Comparison of ENCODE assay signal across 22 cellular contexts in genomic region chr9:14007199-14007769, GRCh38.
DNase-seq lines count a peak whose midpoint lies in the region; ATAC-seq, FAIRE-seq and TF ChIP-seq lines count a peak whose summit lies in the region.
"Had no signal": no experiment of that assay in that cellular context is flagged by ENCODE, and none has a peak within 500 bp of the region (broad histone marks: within the 10 kb centered on the region; RNA-seq: fewer than 3 reads in every experiment).

No MANE protein-coding gene starts in this region.

- WGBS in A549 (ENCODE audit: missing lambda C conversion rate) = 37% methylated on average over 14 of the region's 18 CpGs

- no peaks in the 10 kb centered on the region; the same call in 2 of the 3 replicates for H3K9me3 ChIP-seq in A549
- no peaks in the 10 kb centered on the region for H3K9me3 ChIP-seq in colonic mucosa
- no peaks in the 10 kb centered on the region for H3K9me3 ChIP-seq in mucosa of descending colon
- H3K9me3 ChIP-seq: BE2C had no signal

- no peak for TF ChIP-seq POLR2A in A549 (IDR thresholded peaks at IDR 0.05; ENCODE audit: low read length)

- no peak for TF ChIP-seq CTCF in A549 (IDR thresholded peaks at IDR 0.05)
- TF ChIP-seq CTCF in colonic mucosa (IDR thresholded peaks at IDR 0.05) = no peak
- TF ChIP-seq CTCF in mucosa of descending colon (IDR thresholded peaks at IDR 0.05) = no peak

- no peak for TF ChIP-seq EP300 in A549 (IDR thresholded peaks at IDR 0.05)

- H3K4me3 ChIP-seq in A549 = no peak overlapping the region
- no peak overlapping the region for H3K4me3 ChIP-seq in colonic mucosa
- no peak overlapping the region for H3K4me3 ChIP-seq in mucosa of descending colon

- peak overlapping the region; percentile 51 for H3K4me2 ChIP-seq in A549

- H3K4me1 ChIP-seq in A549 (no peaks in the 10 kb centered on the region), colonic mucosa (no peaks in the 10 kb centered on the region), mucosa of descending colon (ENCODE audit: low read depth) (no peaks in the 10 kb centered on the region)
- H3K4me1 ChIP-seq: BE2C had no signal

- H3K36me3 ChIP-seq in colonic mucosa (no peaks in the 10 kb centered on the region), mucosa of descending colon (ENCODE audit: low read depth) (no peaks in the 10 kb centered on the region)
- H3K36me3 ChIP-seq: BE2C had no signal

- FAIRE-seq in A549 (lab: Jason Lieb, UNC) = no peak
- FAIRE-seq: D721Med had no signal

- intact Hi-C loops in colonic mucosa (cut with DNase I) = no loop called here
- intact Hi-C loops in mucosa of descending colon (cut with DNase I, micrococcal nuclease) = no loop called here

- DNase-seq in A549 (ENCODE audit: low read depth in 1 of 2, low spot score in 1 of 2) (no peak), SW480 (ENCODE audit: low spot score) (peak; percentile 39), colonic mucosa (peak; percentile 25), mucosa of descending colon (peak; percentile 25 to 56 (median 47)), DMS 273 (lab: John Stamatoyannopoulos, UW; ENCODE audit: unreplicated experiment) (no peak), A172 (ENCODE audit: low spot score) (no peak), LoVo (ENCODE audit: low spot score) (no peak)
- DNase-seq: 8988T; ACHN; BE2C; C1 segment of cervical spinal cord; CD4-positive, CD25-positive, alpha-beta regulatory T cell; CD8-positive, alpha-beta memory T cell; COR-L47; DMS153; DMS79; GDM1; GOT3 had no signal

- no peak for TF ChIP-seq RAD21 in A549 (conservative IDR thresholded peaks at IDR 0.05 in 1 of 2, IDR thresholded peaks at IDR 0.05 in 1 of 2)

- CTCF ChIA-PET in A549 (lab: Yijun Ruan, JAX) = no interaction called here

- no peaks in the 10 kb centered on the region for H3K27me3 ChIP-seq in colonic mucosa
- H3K27me3 ChIP-seq: BE2C had no signal

- H3K27ac ChIP-seq in A549 (no peak overlapping the region), colonic mucosa (no peak overlapping the region)
- H3K27ac ChIP-seq: HL-60 had no signal

- no peak overlapping the region for H3K9ac ChIP-seq in colonic mucosa (ENCODE audit: low read depth in 2 of 2, low read length in 2 of 2)

- ATAC-seq in A549 = 0 out of 6 replicates have a peak, but pooled peaks of 1 of the 2 experiments have one; percentile 23
- peak; percentile 80 for ATAC-seq in mucosa of descending colon
- ATAC-seq in HG03565 (IDR thresholded peaks at IDR 0.05; ENCODE audit: unreplicated experiment) = no peak
- ATAC-seq: HCT116 had no signal

- POLR2A ChIA-PET in A549 (lab: Yijun Ruan, JAX) = no interaction called here

TF ChIP-seq in A549, 52 proteins besides CTCF, POLR2A, EP300 and RAD21:
- TF ChIP-seq HOXA7 (CRISPR knock-in tag; IDR thresholded peaks at IDR 0.05) (no peak), ZC3H11A (IDR thresholded peaks at IDR 0.05) (no peak), HMGXB4 (CRISPR knock-in tag; IDR thresholded peaks at IDR 0.05; ENCODE audit: borderline replicate concordance) (no peak), CHD4 (IDR thresholded peaks at IDR 0.05; ENCODE audit: borderline replicate concordance) (no peak), MAFK (IDR thresholded peaks at IDR 0.05; ENCODE audit: partially characterized antibody) (no peak), RARB (CRISPR knock-in tag; IDR thresholded peaks at IDR 0.05) (no peak), REST (IDR thresholded peaks at IDR 0.05) (no peak), HOXB5 (CRISPR knock-in tag; IDR thresholded peaks at IDR 0.05) (no peak), RFX5 (IDR thresholded peaks at IDR 0.05) (no peak), HOXB13 (CRISPR knock-in tag; IDR thresholded peaks at IDR 0.05; ENCODE audit: low read depth) (no peak), CEBPB (IDR thresholded peaks at IDR 0.05) (no peak), MYC (IDR thresholded peaks at IDR 0.05; ENCODE audit: borderline replicate concordance, low read length) (no peak), BHLHE40 (IDR thresholded peaks at IDR 0.05; ENCODE audit: low read depth, low read length) (no peak), ZNF302 (CRISPR knock-in tag; IDR thresholded peaks at IDR 0.05) (no peak), KDM1A (IDR thresholded peaks at IDR 0.05; ENCODE audit: low read depth) (no peak), ZFP36 (IDR thresholded peaks at IDR 0.05; ENCODE audit: borderline replicate concordance, partially characterized antibody) (no peak)

Comparison
In these comparisons a context has a peak if more than half of its experiments do, and no peak if none do; other contexts are left out.
1. DNase-seq: peak in SW480 (single experiment), colonic mucosa (single experiment) and mucosa of descending colon (3 of 3); none in A549 (0 of 2), DMS 273 (single experiment), A172 (single experiment) and LoVo (single experiment).